15 cellular contexts compared by ENCODE assay signal in genomic region chr3:193909387-193909786, GRCh38.
DNase-seq lines count a peak whose midpoint lies in the region; ATAC-seq lines count a peak whose summit lies in the region.
"Had no signal": no experiment of that assay in that cellular context is flagged by ENCODE, and none has a peak within 500 bp of the region (broad histone marks: within the 10 kb centered on the region; RNA-seq: fewer than 3 reads in every experiment).

No MANE protein-coding gene starts in this region.

- H3K4me1 Mint-ChIP-seq in activated naive CD8-positive, alpha-beta T cell treated with anti-CD3 and anti-CD28 coated beads, Interleukin-2, amount 10 ng/mL, durations not matched to agents 7 days and 5 days = peaks cover 2% of the 10 kb centered on the region
- peaks cover 13% of the 10 kb centered on the region for H3K4me1 Mint-ChIP-seq in activated naive CD8-positive, alpha-beta T cell treated with anti-CD3 and anti-CD28 coated beads for 36 hours

- H3K27me3 Mint-ChIP-seq in activated naive CD8-positive, alpha-beta T cell treated with anti-CD3 and anti-CD28 coated beads, Interleukin-2, amount 10 ng/mL, durations not matched to agents 7 days and 5 days = peaks cover 2% of the 10 kb centered on the region
- H3K27me3 Mint-ChIP-seq in activated naive CD8-positive, alpha-beta T cell treated with anti-CD3 and anti-CD28 coated beads for 36 hours = no peaks in the 10 kb centered on the region

- H3K9me3 Mint-ChIP-seq in activated naive CD8-positive, alpha-beta T cell treated with anti-CD3 and anti-CD28 coated beads, Interleukin-2, amount 10 ng/mL, durations not matched to agents 7 days and 5 days = peaks cover 7% of the 10 kb centered on the region
- H3K9me3 Mint-ChIP-seq in activated naive CD8-positive, alpha-beta T cell treated with anti-CD3 and anti-CD28 coated beads for 36 hours = peaks cover 2% of the 10 kb centered on the region

- POLR2A ChIA-PET in activated naive CD8-positive, alpha-beta T cell treated with anti-CD3 and anti-CD28 coated beads, Interleukin-2, amount 10 ng/mL, durations not matched to agents 7 days and 5 days (lab: Charles Lee) = no interaction called here

- H3K27ac Mint-ChIP-seq in activated naive CD8-positive, alpha-beta T cell treated with anti-CD3 and anti-CD28 coated beads, Interleukin-2, amount 10 ng/mL, durations not matched to agents 7 days and 5 days = peak overlapping the region; percentile 34
- no peak overlapping the region for H3K27ac Mint-ChIP-seq in activated naive CD8-positive, alpha-beta T cell treated with anti-CD3 and anti-CD28 coated beads for 36 hours
- H3K27ac Mint-ChIP-seq: T-helper 1 cell treated with Interleukin-12 subunit alpha and Interleukin-12 subunit beta and Interleukin-4 antibody, amounts not matched to agents 30 μg/mL and 1 μg/mL, for 36 hours had no signal

- no peak overlapping the region for H3K4me3 Mint-ChIP-seq in activated naive CD8-positive, alpha-beta T cell treated with anti-CD3 and anti-CD28 coated beads, Interleukin-2, amount 10 ng/mL, durations not matched to agents 7 days and 5 days
- no peak overlapping the region for H3K4me3 Mint-ChIP-seq in activated naive CD8-positive, alpha-beta T cell treated with anti-CD3 and anti-CD28 coated beads for 36 hours
- H3K4me3 Mint-ChIP-seq: T-helper 1 cell treated with Interleukin-12 subunit alpha and Interleukin-12 subunit beta and Interleukin-4 antibody, amounts not matched to agents 30 μg/mL and 1 μg/mL, for 36 hours had no signal

- H3K36me3 Mint-ChIP-seq in activated naive CD8-positive, alpha-beta T cell treated with anti-CD3 and anti-CD28 coated beads, Interleukin-2, amount 10 ng/mL, durations not matched to agents 7 days and 5 days = no peaks in the 10 kb centered on the region
- peaks cover 4% of the 10 kb centered on the region for H3K36me3 Mint-ChIP-seq in activated naive CD8-positive, alpha-beta T cell treated with anti-CD3 and anti-CD28 coated beads for 36 hours

- DNase-seq in activated naive CD8-positive, alpha-beta T cell treated with anti-CD3 and anti-CD28 coated beads, Interleukin-2, amount 10 ng/mL, durations not matched to agents 7 days and 5 days = no peak
- no peak for DNase-seq in activated naive CD8-positive, alpha-beta T cell treated with anti-CD3 and anti-CD28 coated beads for 36 hours
- DNase-seq in H4 (ENCODE audit: low spot score) (no peak), superior temporal gyrus (ENCODE audit: extremely low spot score) (no peak), hypothalamus (lab: John Stamatoyannopoulos, UW) (no peak), RPMI8226 (no peak)
- DNase-seq: activated CD8-positive, alpha-beta memory T cell treated with anti-CD3 and anti-CD28 coated beads for 24 hours; heart right ventricle; occipital lobe; PC-3; uterus had no signal

- no peak for ATAC-seq in activated naive CD8-positive, alpha-beta T cell treated with anti-CD3 and anti-CD28 coated beads, Interleukin-2, amount 10 ng/mL, durations not matched to agents 7 days and 5 days (ENCODE audit: low read depth)
- ATAC-seq in GM21576 (IDR thresholded peaks at IDR 0.05; ENCODE audit: unreplicated experiment) (peak; percentile 83), HG03565 (IDR thresholded peaks at IDR 0.05; ENCODE audit: unreplicated experiment) (peak; percentile 85)
- ATAC-seq: HCT116, PC-3 had no signal
